Comparison of ENCODE assay signal across 29 cellular contexts in genomic region chr7:81652225-81652624, GRCh38.
"Had no signal": no experiment of that assay in that cellular context is flagged by ENCODE, and none has a peak within 500 bp of the region (broad histone marks: within the 10 kb centered on the region; RNA-seq: fewer than 3 reads in every experiment).

No MANE protein-coding gene starts in this region.

- H3K27me3 ChIP-seq: neutrophil, ovary, right lobe of liver, sigmoid colon, stomach, thyroid gland, tibial nerve, upper lobe of left lung, vagina had no signal

- H3K9me3 ChIP-seq: neutrophil, right lobe of liver, thyroid gland, vagina had no signal

- H3K4me1 Mint-ChIP-seq: nephron progenitor cell; neural crest cell; stimulated activated effector memory CD8-positive, alpha-beta T cell treated with anti-CD3 and anti-CD28 coated beads, Interleukin-12 subunit alpha, Interleukin-12 subunit beta, amount 100 ng/mL, for 72 hours had no signal

- H3K79me2 ChIP-seq: parathyroid adenoma had no signal

- FAIRE-seq: small intestine had no signal

- H3K4me1 ChIP-seq: parathyroid adenoma, psoas muscle, right lobe of liver, sigmoid colon, stomach, thyroid gland, tibial nerve, upper lobe of left lung, vagina had no signal

- H3K4me3 ChIP-seq: ovary, psoas muscle, right lobe of liver, sigmoid colon, stomach, thoracic aorta, thyroid gland, tibial nerve, upper lobe of left lung, vagina had no signal

- H3K4me3 Mint-ChIP-seq: natural killer cell treated with Interleukin-12 subunit alpha and Interleukin-12 subunit beta and Interleukin-15 and Interleukin-18, amount 100 ng/mL, for 72 hours; nephron progenitor cell; neural crest cell; stimulated activated effector memory CD8-positive, alpha-beta T cell treated with anti-CD3 and anti-CD28 coated beads, Interleukin-12 subunit alpha, Interleukin-12 subunit beta, amount 100 ng/mL, for 72 hours; stimulated activated naive B cell treated with anti-CD40 and anti-IgM and Interleukin-4, amounts not matched to agents 10 μg/mL and 1 μg/mL and 100 μg/mL, for 72 hours; stimulated activated naive CD8-positive, alpha-beta T cell treated with anti-CD3 and anti-CD28 coated beads, Interleukin-15, Interleukin-2, amounts not matched to agents 100 ng/mL and 50 ng/mL, for 24 hours had no signal

- H3K36me3 Mint-ChIP-seq: natural killer cell treated with Interleukin-12 subunit alpha and Interleukin-12 subunit beta and Interleukin-15 and Interleukin-18, amount 100 ng/mL, for 72 hours; stimulated activated effector memory CD8-positive, alpha-beta T cell treated with anti-CD3 and anti-CD28 coated beads, Interleukin-12 subunit alpha, Interleukin-12 subunit beta, amount 100 ng/mL, for 72 hours; stimulated activated naive B cell treated with anti-CD40 and anti-IgM and Interleukin-4, amounts not matched to agents 10 μg/mL and 1 μg/mL and 100 μg/mL, for 72 hours had no signal

- DNase-seq: nephron progenitor cell; nucleus accumbens; ovary; posterior cingulate gyrus; psoas muscle; right cardiac atrium; right lobe of liver; sigmoid colon; small intestine; stimulated activated CD4-positive, alpha-beta T cell treated with anti-CD3 and anti-CD28 coated beads, Interleukin-15, amount 100 ng/mL, for 24 hours; stimulated activated CD4-positive, alpha-beta T cell treated with anti-CD3 and anti-CD28 coated beads, Interleukin-2, amount 100 ng/mL, for 24 hours; stimulated activated CD4-positive, alpha-beta T cell treated with anti-CD3 and anti-CD28 coated beads, Interleukin-2, amount 100 ng/mL, for 48 hours; stimulated activated CD4-positive, alpha-beta T cell treated with anti-CD3 and anti-CD28 coated beads, Interleukin-4, amount 100 ng/mL, for 24 hours; stimulated activated naive B cell treated with anti-CD40 and anti-IgM and Interleukin-4, amounts not matched to agents 10 μg/mL and 1 μg/mL and 100 μg/mL, for 72 hours; stimulated activated naive CD4-positive, alpha-beta T cell treated with Interleukin-2 at 50 U/mL for 16 hours; stomach; thyroid gland; trophoblast cell; upper lobe of left lung had no signal

- H3K27ac Mint-ChIP-seq: natural killer cell treated with Interleukin-12 subunit alpha and Interleukin-12 subunit beta and Interleukin-15 and Interleukin-18, amount 100 ng/mL, for 72 hours; nephron progenitor cell; progenitor cell of endocrine pancreas; stimulated activated effector memory CD8-positive, alpha-beta T cell treated with anti-CD3 and anti-CD28 coated beads, Interleukin-12 subunit alpha, Interleukin-12 subunit beta, amount 100 ng/mL, for 72 hours; stimulated activated naive B cell treated with anti-CD40 and anti-IgM and Interleukin-4, amounts not matched to agents 10 μg/mL and 1 μg/mL and 100 μg/mL, for 72 hours; stimulated activated naive CD8-positive, alpha-beta T cell treated with anti-CD3 and anti-CD28 coated beads, Interleukin-15, Interleukin-2, amounts not matched to agents 100 ng/mL and 50 ng/mL, for 24 hours had no signal

- ATAC-seq: natural killer cell treated with Interleukin-12 subunit alpha and Interleukin-12 subunit beta and Interleukin-15 and Interleukin-18, amount 100 ng/mL, for 72 hours; psoas muscle; right cardiac atrium; right lobe of liver; stimulated activated effector memory CD8-positive, alpha-beta T cell treated with anti-CD3 and anti-CD28 coated beads, Interleukin-12 subunit alpha, Interleukin-12 subunit beta, amount 100 ng/mL, for 72 hours; stimulated activated naive B cell treated with anti-CD40 and anti-IgM and Interleukin-4, amounts not matched to agents 10 μg/mL and 1 μg/mL and 100 μg/mL, for 72 hours had no signal

- H3K36me3 ChIP-seq: neutrophil, ovary, right lobe of liver, sigmoid colon, stomach, thoracic aorta, thyroid gland, tibial nerve, upper lobe of left lung, vagina had no signal

- H3K27ac ChIP-seq: neutrophil, ovary, parathyroid adenoma, psoas muscle, right lobe of liver, sigmoid colon, stomach, thoracic aorta, thyroid gland, tibial nerve, upper lobe of left lung, vagina had no signal

- H3K9ac ChIP-seq: parathyroid adenoma had no signal

- H3K27me3 Mint-ChIP-seq: natural killer cell treated with Interleukin-12 subunit alpha and Interleukin-12 subunit beta and Interleukin-15 and Interleukin-18, amount 100 ng/mL, for 72 hours; progenitor cell of endocrine pancreas; stimulated activated naive B cell treated with anti-CD40 and anti-IgM and Interleukin-4, amounts not matched to agents 10 μg/mL and 1 μg/mL and 100 μg/mL, for 72 hours; stimulated activated naive CD8-positive, alpha-beta T cell treated with anti-CD3 and anti-CD28 coated beads, Interleukin-15, Interleukin-2, amounts not matched to agents 100 ng/mL and 50 ng/mL, for 24 hours had no signal

- H2AFZ ChIP-seq: parathyroid adenoma had no signal
